1 cellular context compared by ENCODE assay signal in genomic region chr19:35545001-35545854, GRCh38.
TF ChIP-seq lines count a peak whose summit lies in the region.

Gene TMEM147 (plus strand): TSS chr19:35545626. CDS start chr19:35545740, 114 bp downstream.

TF ChIP-seq in GM12878, 131 proteins besides CTCF, POLR2A, EP300 and RAD21 (continued from another document and continues in another):
- TF ChIP-seq SKIL (IDR thresholded peaks at IDR 0.05; ENCODE audit: low read depth, poor library complexity, severe bottlenecking) (no peak), HSF1 (IDR thresholded peaks at IDR 0.05; ENCODE audit: low read depth, low read length) (no peak), E2F4 (IDR thresholded peaks at IDR 0.05; ENCODE audit: low read depth, low read length) (no peak), SIX5 (IDR thresholded peaks at IDR 0.05; ENCODE audit: low read depth, low read length, severe bottlenecking) (peak; percentile 87), SMAD1 (IDR thresholded peaks at IDR 0.05; ENCODE audit: low read depth, partially characterized antibody) (no peak), NR2F1 (conservative IDR thresholded peaks at IDR 0.05) (peak; percentile 30; the same call in 1 of the 2 replicates), RCOR1 (conservative IDR thresholded peaks at IDR 0.05; ENCODE audit: low read depth, low read length) (no peak), RELB (IDR thresholded peaks at IDR 0.05; ENCODE audit: low read depth) (0 out of 2 replicates have a peak, but pooled peaks have one; percentile 45), PRDM15 (CRISPR knock-in tag; IDR thresholded peaks at IDR 0.05) (no peak), GATAD2B (conservative IDR thresholded peaks at IDR 0.05; ENCODE audit: low read depth) (peak; percentile 89), MAX (IDR thresholded peaks at IDR 0.05; ENCODE audit: low read depth, low read length) (peak; percentile 60), BACH1 (IDR thresholded peaks at IDR 0.05; ENCODE audit: borderline replicate concordance) (peak; percentile 47; the same call in 1 of the 2 replicates), RFX5 (IDR thresholded peaks at IDR 0.05; ENCODE audit: low read depth, low read length) (peak; percentile 56; the same call in 1 of the 2 replicates), TARDBP (IDR thresholded peaks at IDR 0.05; ENCODE audit: borderline replicate concordance) (peak; percentile 89), NKRF (conservative IDR thresholded peaks at IDR 0.05) (peak; percentile 85), DPF2 (IDR thresholded peaks at IDR 0.05) (peak; percentile 66; the same call in 1 of the 2 replicates), SREBF1 (IDR thresholded peaks at IDR 0.05; ENCODE audit: low read length) (0 out of 2 replicates have a peak, but pooled peaks have one; percentile 25), USF1 (IDR thresholded peaks at IDR 0.05; ENCODE audit: borderline replicate concordance, extremely low read length, insufficient read depth, low read depth, low read length) (peak; percentile 85), RUNX3 (IDR thresholded peaks at IDR 0.05; ENCODE audit: low read length) (peak; percentile 21; the same call in 1 of the 2 replicates), POLR2AphosphoS2 (IDR thresholded peaks at IDR 0.05; ENCODE audit: low read depth, low read length) (0 out of 2 replicates have a peak, but pooled peaks have one; percentile 62), HDGF (IDR thresholded peaks at IDR 0.05) (peak; percentile 32; the same call in 1 of the 2 replicates), CHD1 (IDR thresholded peaks at IDR 0.05; ENCODE audit: low read depth, low read length) (no peak), ZNF274 (IDR thresholded peaks at IDR 0.05; ENCODE audit: insufficient read depth, insufficient read length) (no peak), ZNF622 (IDR thresholded peaks at IDR 0.05) (no peak), GABPA (IDR thresholded peaks at IDR 0.05; ENCODE audit: low read depth) (no peak), TAF1 (IDR thresholded peaks at IDR 0.05; ENCODE audit: borderline replicate concordance, low read depth, low read length) (peak; percentile 54; the same call in 1 of the 2 replicates), EZH2 (IDR thresholded peaks at IDR 0.05; ENCODE audit: borderline replicate concordance, control insufficient read depth, low read depth, low read length) (no peak), MEF2A (IDR thresholded peaks at IDR 0.05; ENCODE audit: insufficient read depth, low read depth, low read length) (no peak), ZNF687 (IDR thresholded peaks at IDR 0.05) (peak; percentile 53; the same call in 1 of the 2 replicates), POU2F2 (IDR thresholded peaks at IDR 0.05; ENCODE audit: borderline replicate concordance, low read depth, low read length) (peak; percentile 46; the same call in 2 of the 3 replicates), ZNF24 (IDR thresholded peaks at IDR 0.05) (no peak), ESRRA (IDR thresholded peaks at IDR 0.05; ENCODE audit: low read length) (no peak), PAX5 (IDR thresholded peaks at IDR 0.05; ENCODE audit: borderline replicate concordance, low read depth, low read length) (no peak), PBX3 (IDR thresholded peaks at IDR 0.05; ENCODE audit: insufficient replicate concordance, low read depth, low read length) (peak; percentile 55), BHLHE40 (IDR thresholded peaks at IDR 0.05; ENCODE audit: borderline replicate concordance in 1 of 2, low read depth in 2 of 2, low read length in 1 of 2) (peak; percentile 57 to 81; a peak in 3 of 4 replicates), KAT2A (conservative IDR thresholded peaks at IDR 0.05; ENCODE audit: control insufficient read depth, low read depth, low read length) (no peak), IRF3 (IDR thresholded peaks at IDR 0.05) (no peak), SP1 (IDR thresholded peaks at IDR 0.05; ENCODE audit: low read depth, low read length) (peak; percentile 58), NFYA (IDR thresholded peaks at IDR 0.05; ENCODE audit: borderline replicate concordance, low read depth, low read length) (no peak)
